ENCODE assay signal across 12 cellular contexts in genomic region chr14:100842799-100843198, GRCh38. TPM values are rescaled to one million over a fixed set of nuclear protein-coding genes. Genes with fewer than 3 reads are reported as not detected.
DNase-seq lines count a peak whose midpoint lies in the region; ATAC-seq and TF ChIP-seq lines count a peak whose summit lies in the region.
"Had no signal": no experiment of that assay in that cellular context is flagged by ENCODE, and none has a peak within 500 bp of the region (broad histone marks: within the 10 kb centered on the region; RNA-seq: fewer than 3 reads in every experiment).

No MANE protein-coding gene starts in this region.

- no peak for ATAC-seq in activated CD8-positive, alpha-beta memory T cell treated with anti-CD3 and anti-CD28 coated beads, Interleukin-2, amount 10 ng/mL, durations not matched to agents 7 days and 5 days
- no peak for ATAC-seq in HG03175 (IDR thresholded peaks at IDR 0.05; ENCODE audit: unreplicated experiment)
- ATAC-seq: stimulated activated memory B cell treated with anti-CD40 and anti-IgM and Interleukin-4, amounts not matched to agents 10 μg/mL and 1 μg/mL and 100 μg/mL, for 72 hours had no signal

- DNase-seq in GM04503 (ENCODE audit: low read depth) (peak; percentile 71), RPMI7951 (ENCODE audit: low read depth) (peak; percentile 45), foreskin fibroblast (peak; percentile 72 to 84), progenitor cell of endocrine pancreas (ENCODE audit: low spot score, unreplicated experiment) (no peak), midbrain (lab: John Stamatoyannopoulos, UW) (no peak), HAP-1 (ENCODE audit: low spot score in 2 of 2) (no peak)
- no peak for DNase-seq in activated CD8-positive, alpha-beta memory T cell treated with anti-CD3 and anti-CD28 coated beads, Interleukin-2, amount 10 ng/mL, durations not matched to agents 7 days and 5 days
- DNase-seq: NCI-H82, sigmoid colon had no signal

- peaks cover 30% of the 10 kb centered on the region for H3K4me1 ChIP-seq in HAP-1

- no peak for TF ChIP-seq CTCF in foreskin fibroblast (IDR thresholded peaks at IDR 0.05; ENCODE audit: low read depth, low read length)
- TF ChIP-seq CTCF in progenitor cell of endocrine pancreas (IDR thresholded peaks at IDR 0.05; ENCODE audit: unreplicated experiment), result no peak

- H3K4me1 Mint-ChIP-seq in progenitor cell of endocrine pancreas (ENCODE audit: low read depth), result peaks cover 52% of the 10 kb centered on the region
- H3K4me1 Mint-ChIP-seq in activated CD8-positive, alpha-beta memory T cell treated with anti-CD3 and anti-CD28 coated beads, Interleukin-2, amount 10 ng/mL, durations not matched to agents 7 days and 5 days, result peaks cover 10% of the 10 kb centered on the region
- H3K4me1 Mint-ChIP-seq: stimulated activated memory B cell treated with anti-CD40 and anti-IgM and Interleukin-4, amounts not matched to agents 10 μg/mL and 1 μg/mL and 100 μg/mL, for 72 hours had no signal

- CTCF ChIA-PET in activated CD8-positive, alpha-beta memory T cell treated with anti-CD3 and anti-CD28 coated beads, Interleukin-2, amount 10 ng/mL, durations not matched to agents 7 days and 5 days (lab: Charles Lee), result interaction anchor here (1.4 kb wide), 1 partner anchor 10 kb away, joined by 4 read pairs; no protein-coding TSS in a partner anchor

- no peaks in the 10 kb centered on the region for H3K9me3 Mint-ChIP-seq in progenitor cell of endocrine pancreas (ENCODE audit: low read depth)
- no peaks in the 10 kb centered on the region for H3K9me3 Mint-ChIP-seq in activated CD8-positive, alpha-beta memory T cell treated with anti-CD3 and anti-CD28 coated beads, Interleukin-2, amount 10 ng/mL, durations not matched to agents 7 days and 5 days (ENCODE audit: low read depth)
- H3K9me3 Mint-ChIP-seq: stimulated activated memory B cell treated with anti-CD40 and anti-IgM and Interleukin-4, amounts not matched to agents 10 μg/mL and 1 μg/mL and 100 μg/mL, for 72 hours had no signal

- no peaks in the 10 kb centered on the region for H3K9me3 ChIP-seq in HAP-1
- H3K9me3 ChIP-seq: sigmoid colon had no signal

- no peaks in the 10 kb centered on the region for H3K36me3 ChIP-seq in HAP-1 (replicated peaks)
- H3K36me3 ChIP-seq: sigmoid colon had no signal

- no peak overlapping the region for H3K4me3 ChIP-seq in foreskin fibroblast (ENCODE audit: low read depth in 1 of 2, low read length in 2 of 2)
- H3K4me3 ChIP-seq in HAP-1, result no peak overlapping the region
- H3K4me3 ChIP-seq: sigmoid colon had no signal

- in situ Hi-C loops in HAP-1 (cut with MboI; ENCODE audit: low sequenced_read_pairs), result no loop called here

- no peaks in the 10 kb centered on the region for H3K27me3 Mint-ChIP-seq in progenitor cell of endocrine pancreas
- H3K27me3 Mint-ChIP-seq in activated CD8-positive, alpha-beta memory T cell treated with anti-CD3 and anti-CD28 coated beads, Interleukin-2, amount 10 ng/mL, durations not matched to agents 7 days and 5 days, result no peaks in the 10 kb centered on the region
- H3K27me3 Mint-ChIP-seq: activated naive CD8-positive, alpha-beta T cell had no signal

- peak overlapping the region; percentile 92 for H3K27ac Mint-ChIP-seq in progenitor cell of endocrine pancreas
- no peak overlapping the region for H3K27ac Mint-ChIP-seq in activated CD8-positive, alpha-beta memory T cell treated with anti-CD3 and anti-CD28 coated beads, Interleukin-2, amount 10 ng/mL, durations not matched to agents 7 days and 5 days
- H3K27ac Mint-ChIP-seq: activated naive CD8-positive, alpha-beta T cell; stimulated activated memory B cell treated with anti-CD40 and anti-IgM and Interleukin-4, amounts not matched to agents 10 μg/mL and 1 μg/mL and 100 μg/mL, for 72 hours had no signal

- no peaks in the 10 kb centered on the region for H3K36me3 Mint-ChIP-seq in progenitor cell of endocrine pancreas (ENCODE audit: insufficient read depth)
- no peaks in the 10 kb centered on the region for H3K36me3 Mint-ChIP-seq in activated CD8-positive, alpha-beta memory T cell treated with anti-CD3 and anti-CD28 coated beads, Interleukin-2, amount 10 ng/mL, durations not matched to agents 7 days and 5 days
- H3K36me3 Mint-ChIP-seq: activated naive CD8-positive, alpha-beta T cell; stimulated activated memory B cell treated with anti-CD40 and anti-IgM and Interleukin-4, amounts not matched to agents 10 μg/mL and 1 μg/mL and 100 μg/mL, for 72 hours had no signal

- H3K27me3 ChIP-seq in HAP-1 (ENCODE audit: low read depth), result no peaks in the 10 kb centered on the region

- no peak overlapping the region for H3K4me3 Mint-ChIP-seq in progenitor cell of endocrine pancreas (ENCODE audit: low read depth)
- H3K4me3 Mint-ChIP-seq in activated CD8-positive, alpha-beta memory T cell treated with anti-CD3 and anti-CD28 coated beads, Interleukin-2, amount 10 ng/mL, durations not matched to agents 7 days and 5 days, result no peak overlapping the region
- H3K4me3 Mint-ChIP-seq: activated naive CD8-positive, alpha-beta T cell; stimulated activated memory B cell treated with anti-CD40 and anti-IgM and Interleukin-4, amounts not matched to agents 10 μg/mL and 1 μg/mL and 100 μg/mL, for 72 hours had no signal

RNA-seq across cellular contexts. Expression of gene MEG3, which starts 16.9 kb away (rescaled TPM):
- total RNA-seq in RPMI7951 (2014; rRNA removed; shearing (Covaris generic)), result 0.72 TPM in 1 of 2 replicates, not detected in the other
- 31.0 and 32.3 TPM in 2 replicates for total RNA-seq in progenitor cell of endocrine pancreas
- total RNA-seq in activated CD8-positive, alpha-beta memory T cell treated with anti-CD3 and anti-CD28 coated beads, Interleukin-2, amount 10 ng/mL, durations not matched to agents 7 days and 5 days, result not detected

Comparison
In these comparisons a context has a peak if more than half of its experiments do, and no peak if none do; other contexts are left out.
1. DNase-seq: peak in GM04503 (single experiment), RPMI7951 (single experiment) and foreskin fibroblast (2 of 2); none in progenitor cell of endocrine pancreas (single experiment), midbrain (single experiment), activated CD8-positive, alpha-beta memory T cell treated with anti-CD3 and anti-CD28 coated beads, Interleukin-2, amount 10 ng/mL, durations not matched to agents 7 days and 5 days (single experiment) and HAP-1 (0 of 2).
2. RNA of gene MEG3, which starts 16.9 kb away (total RNA-seq): 31.0 to 32.3 TPM in progenitor cell of endocrine pancreas; 0.72 TPM in RPMI7951 and not detected in activated CD8-positive, alpha-beta memory T cell treated with anti-CD3 and anti-CD28 coated beads, Interleukin-2, amount 10 ng/mL, durations not matched to agents 7 days and 5 days; every median in the first group is over 10 times any median in the second.